14 cellular contexts compared by ENCODE assay signal in genomic region chr2:27572439-27572838, GRCh38. TPM values are rescaled to one million over a fixed set of nuclear protein-coding genes. Genes with fewer than 3 reads are reported as not detected.
DNase-seq lines count a peak whose midpoint lies in the region; ATAC-seq, FAIRE-seq and TF ChIP-seq lines count a peak whose summit lies in the region.
"Had no signal": no experiment of that assay in that cellular context is flagged by ENCODE, and none has a peak within 500 bp of the region (broad histone marks: within the 10 kb centered on the region; RNA-seq: fewer than 3 reads in every experiment).

No MANE protein-coding gene starts in this region.

- H3K4me2 ChIP-seq in mesendoderm (ENCODE audit: low read length), result no peak overlapping the region
- H3K4me2 ChIP-seq: BLaER1 treated with 17β-estradiol and CSF1 and Interleukin-3, amounts not matched to agents 10 nM and 100 nM had no signal

- H3K4ac ChIP-seq in mesendoderm (ENCODE audit: low read depth, low read length), result no peak overlapping the region

- no CpG with 5 or more reads among the region's 2 CpGs for WGBS in mesendoderm (ENCODE audit: extremely low coverage, insufficient coverage, low lambda C conversion rate)

- H3K4me3 ChIP-seq in mesendoderm (ENCODE audit: low read length), result no peak overlapping the region
- H3K4me3 ChIP-seq: BLaER1 treated with 17β-estradiol and CSF1 and Interleukin-3, amounts not matched to agents 10 nM and 100 nM had no signal

- H3K27ac Mint-ChIP-seq in activated naive CD4-positive, alpha-beta T cell treated with anti-CD3 and anti-CD28 coated beads, Interleukin-2, amount 50 U/mL, for 72 hours, result no peak overlapping the region
- H3K27ac Mint-ChIP-seq in central memory CD8-positive, alpha-beta T cell (ENCODE audit: low read depth), result no peak overlapping the region
- H3K27ac Mint-ChIP-seq: CD4-positive, CD25-positive, alpha-beta regulatory T cell; HFFc6 had no signal

- peaks cover 28 to 49% of the 10 kb centered on the region in 2 donors for H3K36me3 Mint-ChIP-seq in activated naive CD4-positive, alpha-beta T cell treated with anti-CD3 and anti-CD28 coated beads, Interleukin-2, amount 50 U/mL, for 72 hours
- no peaks in the 10 kb centered on the region for H3K36me3 Mint-ChIP-seq in central memory CD8-positive, alpha-beta T cell (ENCODE audit: insufficient read depth)
- H3K36me3 Mint-ChIP-seq: CD4-positive, CD25-positive, alpha-beta regulatory T cell had no signal

- H3K79me2 ChIP-seq in mesendoderm (ENCODE audit: control insufficient read depth, insufficient read depth, low read length), result no peaks in the 10 kb centered on the region

- H2AK5ac ChIP-seq in mesendoderm (ENCODE audit: low read length), result no peak overlapping the region

- DNase-seq in activated naive CD4-positive, alpha-beta T cell treated with anti-CD3 and anti-CD28 coated beads, Interleukin-2, amount 50 U/mL, for 72 hours (ENCODE audit: low spot score in 2 of 2), result no peak
- DNase-seq in activated naive CD4-positive, alpha-beta T cell treated with anti-CD3 and anti-CD28 coated beads, Interleukin-2, amount 50 U/mL, for 16 hours, result no peak
- peak in 1 of 2 donors; percentile 24 for DNase-seq in central memory CD8-positive, alpha-beta T cell (ENCODE audit: low spot score in 2 of 2)
- DNase-seq in mesendoderm, result peak; percentile 31
- no peak for DNase-seq in D721Med (ENCODE audit: insufficient read length, low spot score)
- no peak for DNase-seq in activated CD4-positive, alpha-beta T cell treated with anti-CD3 and anti-CD28 coated beads, Interleukin-2, amount 50 U/mL, for 48 hours
- DNase-seq: ACHN; CD4-positive, CD25-positive, alpha-beta regulatory T cell; DMS 273 treated with DMSO at 0.1 percent for 48 hours; HCEC 1CT; HFFc6 had no signal

- TF ChIP-seq CTCF in D721Med (IDR thresholded peaks at IDR 0.05; ENCODE audit: insufficient read depth, missing control alignments), result no peak

- H3K27me3 ChIP-seq in mesendoderm (ENCODE audit: insufficient read depth, low read length, poor library complexity), result no peaks in the 10 kb centered on the region
- H3K27me3 ChIP-seq: BLaER1 treated with 17β-estradiol and CSF1 and Interleukin-3, amounts not matched to agents 10 nM and 100 nM had no signal

- no peak overlapping the region for H4K8ac ChIP-seq in mesendoderm (ENCODE audit: low read depth, low read length)

- H2BK120ac ChIP-seq in mesendoderm (ENCODE audit: low read depth, low read length), result no peak overlapping the region

- H3K27ac ChIP-seq in mesendoderm (ENCODE audit: low read depth, low read length), result no peak overlapping the region
- H3K27ac ChIP-seq: BLaER1 treated with 17β-estradiol and CSF1 and Interleukin-3, amounts not matched to agents 10 nM and 100 nM; HL-60 had no signal

- no peak overlapping the region for H2BK15ac ChIP-seq in mesendoderm (replicated peaks; ENCODE audit: low read depth)

- H3K27me3 Mint-ChIP-seq in central memory CD8-positive, alpha-beta T cell, result peaks cover 21% of the 10 kb centered on the region

- no peak overlapping the region for H3K23ac ChIP-seq in mesendoderm (ENCODE audit: low read length)

- no peak overlapping the region for H3K9ac ChIP-seq in mesendoderm (ENCODE audit: low read length)
- H3K9ac ChIP-seq: BLaER1 treated with 17β-estradiol and CSF1 and Interleukin-3, amounts not matched to agents 10 nM and 100 nM had no signal

- H4K5ac ChIP-seq in mesendoderm (ENCODE audit: low read length), result no peak overlapping the region

- peaks cover 19 to 22% of the 10 kb centered on the region in 2 donors for H3K9me3 Mint-ChIP-seq in activated naive CD4-positive, alpha-beta T cell treated with anti-CD3 and anti-CD28 coated beads, Interleukin-2, amount 50 U/mL, for 72 hours
- H3K9me3 Mint-ChIP-seq in central memory CD8-positive, alpha-beta T cell, result no peaks in the 10 kb centered on the region

- H3K79me1 ChIP-seq in mesendoderm (ENCODE audit: low read length), result no peaks in the 10 kb centered on the region

- H3K36me3 ChIP-seq in mesendoderm (ENCODE audit: control insufficient read depth, insufficient read depth, low read length), result no peaks in the 10 kb centered on the region

- H3K56ac ChIP-seq in mesendoderm (ENCODE audit: low read length), result no peak overlapping the region

- no peak for FAIRE-seq in D721Med (lab: Jason Lieb, UNC)

- H3K18ac ChIP-seq in mesendoderm (ENCODE audit: low read length), result no peak overlapping the region

- H2BK5ac ChIP-seq in mesendoderm (ENCODE audit: low read length), result no peak overlapping the region

- H3K4me1 Mint-ChIP-seq in central memory CD8-positive, alpha-beta T cell, result peaks cover 30% of the 10 kb centered on the region
- H3K4me1 Mint-ChIP-seq: CD4-positive, CD25-positive, alpha-beta regulatory T cell had no signal

- H3K4me3 Mint-ChIP-seq in central memory CD8-positive, alpha-beta T cell, result no peak overlapping the region
- H3K4me3 Mint-ChIP-seq: CD4-positive, CD25-positive, alpha-beta regulatory T cell; HFFc6 had no signal

- H3K4me1 ChIP-seq in mesendoderm (ENCODE audit: control insufficient read depth, low read depth, low read length), result no peaks in the 10 kb centered on the region
- H3K4me1 ChIP-seq: BLaER1 treated with 17β-estradiol and CSF1 and Interleukin-3, amounts not matched to agents 10 nM and 100 nM had no signal

- ATAC-seq in activated naive CD4-positive, alpha-beta T cell treated with anti-CD3 and anti-CD28 coated beads, Interleukin-2, amount 50 U/mL, for 72 hours, result peak; percentile 55 to 60
- ATAC-seq in central memory CD8-positive, alpha-beta T cell (replicated peaks; ENCODE audit: extremely low read depth, poor library complexity, severe bottlenecking), result peak; percentile 61
- no peak for ATAC-seq in GM19455 (IDR thresholded peaks at IDR 0.05; ENCODE audit: unreplicated experiment)

RNA-seq across cellular contexts. Expression of gene ZNF512, which starts 10.4 kb away (rescaled TPM):
- total RNA-seq in activated naive CD4-positive, alpha-beta T cell treated with anti-CD3 and anti-CD28 coated beads, Interleukin-2, amount 50 U/mL, for 72 hours, result 10 to 100 TPM; 38.0 to 40.6 TPM
- 25.1 TPM for polyA plus RNA-seq in mesendoderm (2013, experiment 1 of 2)
- polyA plus RNA-seq in mesendoderm (2013, experiment 2 of 2), result 26.0 TPM

RNA-seq across cellular contexts. Expression of gene CCDC121, which starts 56.4 kb away (rescaled TPM):
- total RNA-seq in activated naive CD4-positive, alpha-beta T cell treated with anti-CD3 and anti-CD28 coated beads, Interleukin-2, amount 50 U/mL, for 72 hours, result under 1 TPM in 1 of 2 donors, not detected in 1; 0.19 TPM
- polyA plus RNA-seq in mesendoderm (2013, experiment 1 of 2), result 1.9 TPM
- polyA plus RNA-seq in mesendoderm (2013, experiment 2 of 2), result 1.7 TPM

RNA-seq across cellular contexts. Expression of gene GPN1, which starts 56.4 kb away (rescaled TPM):
- 10 to 100 TPM; 38.9 to 43.0 TPM for total RNA-seq in activated naive CD4-positive, alpha-beta T cell treated with anti-CD3 and anti-CD28 coated beads, Interleukin-2, amount 50 U/mL, for 72 hours
- 42.1 TPM for polyA plus RNA-seq in mesendoderm (2013, experiment 1 of 2)
- polyA plus RNA-seq in mesendoderm (2013, experiment 2 of 2), result 42.1 TPM
